8 cellular contexts compared by ENCODE assay signal in the genomic region with DNA sequence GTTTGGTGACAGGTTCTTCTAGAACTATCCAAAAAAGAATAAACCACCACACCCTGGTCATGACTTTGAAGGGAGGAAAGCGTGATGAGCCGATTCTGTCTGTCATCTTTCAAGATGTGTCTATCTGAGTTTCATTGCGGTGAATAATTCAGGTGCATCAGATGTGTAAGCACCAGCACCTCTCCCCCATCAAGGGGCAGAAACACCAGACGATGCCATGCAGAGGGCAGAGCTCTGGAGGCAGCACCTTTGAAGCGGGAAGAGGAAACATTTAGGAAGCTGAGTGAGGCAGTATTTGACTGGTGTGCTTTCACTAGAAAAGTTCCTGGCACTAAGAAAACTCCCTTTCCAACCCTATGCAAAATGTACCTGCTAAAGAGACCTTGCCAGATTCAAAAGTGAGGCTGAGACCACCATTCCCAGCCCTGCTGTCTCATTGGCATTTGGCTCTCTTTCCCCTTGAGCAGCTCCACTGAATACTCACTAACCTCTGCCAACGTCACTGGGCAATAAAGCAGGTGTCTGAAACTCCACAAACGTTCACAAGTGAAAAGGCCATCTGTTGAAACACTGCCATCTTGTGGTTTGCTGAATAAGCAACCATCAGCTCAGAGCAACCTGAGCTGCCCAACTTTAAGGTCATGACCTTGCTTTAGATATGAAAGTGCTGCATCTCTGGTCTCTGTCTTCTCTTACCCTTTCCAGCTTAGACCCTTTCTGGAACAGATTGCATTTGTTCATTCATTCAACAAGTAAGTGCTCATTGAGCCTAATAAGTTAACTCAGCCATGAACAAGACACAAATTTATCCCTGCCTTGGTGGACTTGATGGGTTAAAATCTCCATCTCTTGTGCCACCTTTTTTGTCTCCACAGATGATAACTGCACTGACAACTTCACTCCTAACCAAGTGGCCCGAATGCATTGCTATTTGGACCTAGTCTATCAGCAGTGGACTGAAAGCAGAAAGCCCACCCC.
A peak's percentile ranks its signal among the peaks of the same experiment; 100 is the strongest.
DNase-seq lines count a peak whose midpoint lies in the region; ATAC-seq and TF ChIP-seq lines count a peak whose summit lies in the region.

No MANE protein-coding gene starts in this region.

- H3K9me3 ChIP-seq in BE2C (no peaks in the 10 kb centered on the region), RWPE2 (ENCODE audit: severe bottlenecking) (no peaks in the 10 kb centered on the region), fibroblast of lung (ENCODE audit: control insufficient read depth, insufficient read depth, low read depth, low read length) (no peaks in the 10 kb centered on the region), osteoblast (ENCODE audit: low read depth, low read length) (no peaks in the 10 kb centered on the region)

- no peak overlapping the region for H2AFZ ChIP-seq in fibroblast of lung (ENCODE audit: low read length)
- H2AFZ ChIP-seq in osteoblast (ENCODE audit: low read length) = no peak overlapping the region

- ATAC-seq in GM18511 (IDR thresholded peaks at IDR 0.05; ENCODE audit: unreplicated experiment) (peak; percentile 89), HG02798 (IDR thresholded peaks at IDR 0.05; ENCODE audit: poor library complexity, unreplicated experiment) (peak; percentile 93), RWPE2 (ENCODE audit: low read depth) (peak; percentile 63; the same call in 2 of the 3 replicates)

- H3K27me3 ChIP-seq in BE2C = no peaks in the 10 kb centered on the region
- no peaks in the 10 kb centered on the region for H3K27me3 ChIP-seq in RWPE2 (ENCODE audit: insufficient read depth, poor library complexity, severe bottlenecking)
- H3K27me3 ChIP-seq in fibroblast of lung (ENCODE audit: control insufficient read depth, insufficient read depth, low read length) = no peaks in the 10 kb centered on the region
- H3K27me3 ChIP-seq in osteoblast (ENCODE audit: insufficient read depth, low read length) = no peaks in the 10 kb centered on the region

- H4K20me1 ChIP-seq in fibroblast of lung (ENCODE audit: control insufficient read depth, extremely low read depth, insufficient read depth, low read length) (no peaks in the 10 kb centered on the region), osteoblast (ENCODE audit: insufficient read depth, low read length) (no peaks in the 10 kb centered on the region)

- H3K9ac ChIP-seq in fibroblast of lung (ENCODE audit: insufficient read depth, low read length) = no peak overlapping the region

- no peak overlapping the region for H3K4me2 ChIP-seq in fibroblast of lung (ENCODE audit: extremely low read depth, insufficient read depth, low read length)
- no peak overlapping the region for H3K4me2 ChIP-seq in osteoblast (ENCODE audit: insufficient read depth, low read length)

- TF ChIP-seq CTCF in BE2C (IDR thresholded peaks at IDR 0.05; ENCODE audit: low read depth, low read length) = peak; percentile 79
- TF ChIP-seq CTCF in RWPE2 (IDR thresholded peaks at IDR 0.05; ENCODE audit: poor library complexity, severe bottlenecking) = peak; percentile 72
- TF ChIP-seq CTCF in fibroblast of lung (conservative IDR thresholded peaks at IDR 0.05 in 1 of 2, IDR thresholded peaks at IDR 0.05 in 1 of 2; ENCODE audit: low read depth in 1 of 2, low read length in 2 of 2) = peak; percentile 63 to 75
- peak; percentile 73 for TF ChIP-seq CTCF in osteoblast (IDR thresholded peaks at IDR 0.05; ENCODE audit: extremely low read depth, low read depth, low read length)

- H3K36me3 ChIP-seq in BE2C = no peaks in the 10 kb centered on the region
- no peaks in the 10 kb centered on the region for H3K36me3 ChIP-seq in RWPE2 (ENCODE audit: low read depth)
- no peaks in the 10 kb centered on the region for H3K36me3 ChIP-seq in fibroblast of lung (ENCODE audit: control insufficient read depth, insufficient read depth, low read length)
- H3K36me3 ChIP-seq in osteoblast (ENCODE audit: insufficient read depth, low read length) = no peaks in the 10 kb centered on the region

- H3K4me1 ChIP-seq in BE2C (no peaks in the 10 kb centered on the region), RWPE2 (ENCODE audit: insufficient read depth, poor library complexity, severe bottlenecking) (peaks cover 3% of the 10 kb centered on the region), fibroblast of lung (ENCODE audit: control insufficient read depth, extremely low read depth, insufficient read depth, low read length) (no peaks in the 10 kb centered on the region), osteoblast (ENCODE audit: insufficient read depth, low read length) (no peaks in the 10 kb centered on the region)

- H3K27ac ChIP-seq in RWPE2 (ENCODE audit: poor library complexity, severe bottlenecking) = no peak overlapping the region
- H3K27ac ChIP-seq in fibroblast of lung (ENCODE audit: insufficient read depth, low read length) = no peak overlapping the region
- H3K27ac ChIP-seq in osteoblast (ENCODE audit: low read depth, low read length) = no peak overlapping the region

- no peak overlapping the region for H3K4me3 ChIP-seq in BE2C (ENCODE audit: low read depth, low read length)
- H3K4me3 ChIP-seq in RWPE2 (ENCODE audit: severe bottlenecking) = no peak overlapping the region
- H3K4me3 ChIP-seq in fibroblast of lung (replicated peaks in 1 of 4; ENCODE audit: control extremely low read depth in 1 of 4, insufficient read depth in 1 of 4, low read depth in 3 of 4, low read length in 4 of 4) = no peak overlapping the region
- no peak overlapping the region for H3K4me3 ChIP-seq in osteoblast (ENCODE audit: insufficient read depth, low read length)

- DNase-seq in BE2C (peak; percentile 24), NCI-H1092 treated with DMSO at 0.1 percent for 48 hours (lab: John Stamatoyannopoulos, UW) (peak; percentile 88), RWPE2 (ENCODE audit: low spot score) (no peak), fibroblast of lung (ENCODE audit: low read depth in 2 of 2) (peak; percentile 52 to 55), osteoblast (ENCODE audit: insufficient read length, low spot score, missing footprints) (peak; percentile 43)
- DNase-seq in stimulated activated CD8-positive, alpha-beta memory T cell treated with anti-CD3 and anti-CD28 coated beads, Interleukin-4, amount 100 ng/mL, for 48 hours = no peak

- H3K79me2 ChIP-seq in fibroblast of lung (ENCODE audit: control insufficient read depth, insufficient read depth, low read length) (no peaks in the 10 kb centered on the region), osteoblast (ENCODE audit: insufficient read depth, low read length) (no peaks in the 10 kb centered on the region)

Comparison
In these comparisons a context has a peak if more than half of its experiments do, and no peak if none do; other contexts are left out.
1. DNase-seq: peak in BE2C (single experiment), NCI-H1092 treated with DMSO at 0.1 percent for 48 hours (single experiment), fibroblast of lung (2 of 2) and osteoblast (single experiment); none in RWPE2 (single experiment) and stimulated activated CD8-positive, alpha-beta memory T cell treated with anti-CD3 and anti-CD28 coated beads, Interleukin-4, amount 100 ng/mL, for 48 hours (single experiment).
2. Peak in every context shown above with its lines, with median percentiles within 50 percentile points of each other: CTCF ChIP-seq and ATAC-seq.